1 cellular context compared by ENCODE assay signal in the genomic region with DNA sequence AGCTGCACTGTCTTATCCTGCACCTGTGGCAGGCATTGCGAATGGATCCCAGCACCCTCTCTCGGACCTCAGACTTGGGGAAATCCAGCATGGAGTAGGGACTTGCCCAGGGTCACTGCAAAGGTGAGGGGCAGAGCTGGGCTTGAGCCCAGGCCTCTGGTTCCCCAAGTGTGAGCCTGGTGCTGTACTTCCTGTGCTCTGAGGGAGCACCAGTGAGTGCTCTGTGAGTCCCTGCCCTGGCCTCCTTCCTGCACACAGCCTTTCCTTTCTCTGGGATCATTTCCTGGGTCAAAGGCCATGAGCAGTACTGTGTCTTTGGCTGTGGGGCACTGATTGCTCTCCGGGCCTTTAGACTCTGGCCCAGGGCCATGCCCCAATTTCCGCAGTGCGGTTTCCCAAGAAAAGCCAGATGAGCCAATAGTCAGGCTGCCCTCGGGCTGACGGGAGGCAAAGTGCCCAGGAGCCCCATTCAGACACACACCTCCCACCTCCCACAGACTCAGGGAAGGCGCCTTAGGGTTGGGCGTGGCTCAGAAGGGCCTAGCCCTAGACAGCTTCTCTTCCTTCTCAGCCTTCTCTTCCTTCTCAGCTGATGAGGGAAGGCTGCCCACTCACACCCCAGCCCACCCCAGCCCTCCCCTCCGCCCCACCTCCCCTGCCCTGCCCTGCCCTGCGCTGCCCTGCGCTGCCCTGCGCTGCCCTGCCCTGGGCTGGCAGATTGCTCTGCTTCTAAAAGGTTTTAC.
TF ChIP-seq lines count a peak whose summit lies in the region.

No MANE protein-coding gene starts in this region.

TF ChIP-seq in HepG2, 621 proteins besides CTCF, POLR2A, EP300 and RAD21 (continued from another document and continues in another):
- no peak for TF ChIP-seq CREB1 (IDR thresholded peaks at IDR 0.05)
- peak; percentile 45; the same call in 1 of the 2 replicates for TF ChIP-seq CREB1 (CRISPR knock-in tag; IDR thresholded peaks at IDR 0.05)
- no peak for TF ChIP-seq SMC3 (IDR thresholded peaks at IDR 0.05; ENCODE audit: low read length)
- TF ChIP-seq ZNF382 (CRISPR knock-in tag; IDR thresholded peaks at IDR 0.05; ENCODE audit: borderline replicate concordance) = no peak
- TF ChIP-seq, protein P1, sequence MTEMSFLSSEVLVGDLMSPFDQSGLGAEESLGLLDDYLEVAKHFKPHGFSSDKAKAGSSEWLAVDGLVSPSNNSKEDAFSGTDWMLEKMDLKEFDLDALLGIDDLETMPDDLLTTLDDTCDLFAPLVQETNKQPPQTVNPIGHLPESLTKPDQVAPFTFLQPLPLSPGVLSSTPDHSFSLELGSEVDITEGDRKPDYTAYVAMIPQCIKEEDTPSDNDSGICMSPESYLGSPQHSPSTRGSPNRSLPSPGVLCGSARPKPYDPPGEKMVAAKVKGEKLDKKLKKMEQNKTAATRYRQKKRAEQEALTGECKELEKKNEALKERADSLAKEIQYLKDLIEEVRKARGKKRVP (CRISPR knock-in tag; IDR thresholded peaks at IDR 0.05) = no peak
- TF ChIP-seq, protein P2, sequence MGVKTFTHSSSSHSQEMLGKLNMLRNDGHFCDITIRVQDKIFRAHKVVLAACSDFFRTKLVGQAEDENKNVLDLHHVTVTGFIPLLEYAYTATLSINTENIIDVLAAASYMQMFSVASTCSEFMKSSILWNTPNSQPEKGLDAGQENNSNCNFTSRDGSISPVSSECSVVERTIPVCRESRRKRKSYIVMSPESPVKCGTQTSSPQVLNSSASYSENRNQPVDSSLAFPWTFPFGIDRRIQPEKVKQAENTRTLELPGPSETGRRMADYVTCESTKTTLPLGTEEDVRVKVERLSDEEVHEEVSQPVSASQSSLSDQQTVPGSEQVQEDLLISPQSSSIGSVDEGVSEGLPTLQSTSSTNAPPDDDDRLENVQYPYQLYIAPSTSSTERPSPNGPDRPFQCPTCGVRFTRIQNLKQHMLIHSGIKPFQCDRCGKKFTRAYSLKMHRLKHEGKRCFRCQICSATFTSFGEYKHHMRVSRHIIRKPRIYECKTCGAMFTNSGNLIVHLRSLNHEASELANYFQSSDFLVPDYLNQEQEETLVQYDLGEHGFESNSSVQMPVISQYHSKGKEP (CRISPR knock-in tag; IDR thresholded peaks at IDR 0.05) = no peak
- no peak for TF ChIP-seq FIP1L1 (IDR thresholded peaks at IDR 0.05; ENCODE audit: borderline replicate concordance, insufficient read depth, low read depth, low read length)
- no peak for TF ChIP-seq ZNF431 (CRISPR knock-in tag; IDR thresholded peaks at IDR 0.05; ENCODE audit: borderline replicate concordance, low read depth)
- peak; percentile 85 for TF ChIP-seq GABPB1 (CRISPR knock-in tag; IDR thresholded peaks at IDR 0.05)
- TF ChIP-seq YEATS2 (CRISPR knock-in tag; IDR thresholded peaks at IDR 0.05; ENCODE audit: borderline replicate concordance) = peak; percentile 45; the same call in 1 of the 2 replicates
- no peak for TF ChIP-seq ZNF225 (CRISPR knock-in tag; IDR thresholded peaks at IDR 0.05)
- no peak for TF ChIP-seq ZFP90 (CRISPR knock-in tag; IDR thresholded peaks at IDR 0.05; ENCODE audit: borderline replicate concordance)
- TF ChIP-seq, protein P3, sequence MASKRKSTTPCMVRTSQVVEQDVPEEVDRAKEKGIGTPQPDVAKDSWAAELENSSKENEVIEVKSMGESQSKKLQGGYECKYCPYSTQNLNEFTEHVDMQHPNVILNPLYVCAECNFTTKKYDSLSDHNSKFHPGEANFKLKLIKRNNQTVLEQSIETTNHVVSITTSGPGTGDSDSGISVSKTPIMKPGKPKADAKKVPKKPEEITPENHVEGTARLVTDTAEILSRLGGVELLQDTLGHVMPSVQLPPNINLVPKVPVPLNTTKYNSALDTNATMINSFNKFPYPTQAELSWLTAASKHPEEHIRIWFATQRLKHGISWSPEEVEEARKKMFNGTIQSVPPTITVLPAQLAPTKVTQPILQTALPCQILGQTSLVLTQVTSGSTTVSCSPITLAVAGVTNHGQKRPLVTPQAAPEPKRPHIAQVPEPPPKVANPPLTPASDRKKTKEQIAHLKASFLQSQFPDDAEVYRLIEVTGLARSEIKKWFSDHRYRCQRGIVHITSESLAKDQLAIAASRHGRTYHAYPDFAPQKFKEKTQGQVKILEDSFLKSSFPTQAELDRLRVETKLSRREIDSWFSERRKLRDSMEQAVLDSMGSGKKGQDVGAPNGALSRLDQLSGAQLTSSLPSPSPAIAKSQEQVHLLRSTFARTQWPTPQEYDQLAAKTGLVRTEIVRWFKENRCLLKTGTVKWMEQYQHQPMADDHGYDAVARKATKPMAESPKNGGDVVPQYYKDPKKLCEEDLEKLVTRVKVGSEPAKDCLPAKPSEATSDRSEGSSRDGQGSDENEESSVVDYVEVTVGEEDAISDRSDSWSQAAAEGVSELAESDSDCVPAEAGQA (IDR thresholded peaks at IDR 0.05; ENCODE audit: low read depth) = no peak
- TF ChIP-seq, protein P3 (CRISPR knock-in tag; IDR thresholded peaks at IDR 0.05; ENCODE audit: borderline replicate concordance) = no peak
- TF ChIP-seq ZNF253 (CRISPR knock-in tag; IDR thresholded peaks at IDR 0.05; ENCODE audit: borderline replicate concordance) = no peak
- TF ChIP-seq, protein P4, sequence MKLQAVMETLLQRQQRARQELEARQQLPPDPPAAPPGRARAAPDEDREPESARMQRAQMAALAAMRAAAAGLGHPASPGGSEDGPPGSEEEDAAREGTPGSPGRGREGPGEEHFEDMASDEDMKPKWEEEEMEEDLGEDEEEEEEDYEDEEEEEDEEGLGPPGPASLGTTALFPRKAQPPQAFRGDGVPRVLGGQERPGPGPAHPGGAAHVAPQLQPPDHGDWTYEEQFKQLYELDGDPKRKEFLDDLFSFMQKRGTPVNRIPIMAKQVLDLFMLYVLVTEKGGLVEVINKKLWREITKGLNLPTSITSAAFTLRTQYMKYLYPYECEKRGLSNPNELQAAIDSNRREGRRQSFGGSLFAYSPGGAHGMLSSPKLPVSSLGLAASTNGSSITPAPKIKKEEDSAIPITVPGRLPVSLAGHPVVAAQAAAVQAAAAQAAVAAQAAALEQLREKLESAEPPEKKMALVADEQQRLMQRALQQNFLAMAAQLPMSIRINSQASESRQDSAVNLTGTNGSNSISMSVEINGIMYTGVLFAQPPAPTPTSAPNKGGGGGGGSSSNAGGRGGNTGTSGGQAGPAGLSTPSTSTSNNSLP (IDR thresholded peaks at IDR 0.05; ENCODE audit: low read depth, low read length) = no peak
- no peak for TF ChIP-seq ELF4 (CRISPR knock-in tag; IDR thresholded peaks at IDR 0.05; ENCODE audit: borderline replicate concordance)
- TF ChIP-seq TCF7 (IDR thresholded peaks at IDR 0.05; ENCODE audit: low read depth) = no peak
- peak; percentile 35; the same call in 1 of the 2 replicates for TF ChIP-seq ZNF292 (CRISPR knock-in tag; IDR thresholded peaks at IDR 0.05; ENCODE audit: borderline replicate concordance, low read depth)
- TF ChIP-seq ZEB1 (IDR thresholded peaks at IDR 0.05; ENCODE audit: insufficient replicate concordance, low read depth) = no peak
- TF ChIP-seq, protein P5, sequence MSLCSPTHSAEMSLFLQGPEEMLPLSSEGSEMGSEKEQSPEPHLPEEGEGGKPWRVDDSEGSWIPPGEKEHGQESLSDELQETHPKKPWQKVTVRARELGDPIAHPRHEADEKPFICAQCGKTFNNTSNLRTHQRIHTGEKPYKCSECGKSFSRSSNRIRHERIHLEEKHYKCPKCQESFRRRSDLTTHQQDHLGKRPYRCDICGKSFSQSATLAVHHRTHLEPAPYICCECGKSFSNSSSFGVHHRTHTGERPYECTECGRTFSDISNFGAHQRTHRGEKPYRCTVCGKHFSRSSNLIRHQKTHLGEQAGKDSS (CRISPR knock-in tag; IDR thresholded peaks at IDR 0.05; ENCODE audit: borderline replicate concordance, low read depth) = peak; percentile 96
- TF ChIP-seq ZNF263 (CRISPR knock-in tag; IDR thresholded peaks at IDR 0.05) = peak; percentile 100
- TF ChIP-seq, protein P6, sequence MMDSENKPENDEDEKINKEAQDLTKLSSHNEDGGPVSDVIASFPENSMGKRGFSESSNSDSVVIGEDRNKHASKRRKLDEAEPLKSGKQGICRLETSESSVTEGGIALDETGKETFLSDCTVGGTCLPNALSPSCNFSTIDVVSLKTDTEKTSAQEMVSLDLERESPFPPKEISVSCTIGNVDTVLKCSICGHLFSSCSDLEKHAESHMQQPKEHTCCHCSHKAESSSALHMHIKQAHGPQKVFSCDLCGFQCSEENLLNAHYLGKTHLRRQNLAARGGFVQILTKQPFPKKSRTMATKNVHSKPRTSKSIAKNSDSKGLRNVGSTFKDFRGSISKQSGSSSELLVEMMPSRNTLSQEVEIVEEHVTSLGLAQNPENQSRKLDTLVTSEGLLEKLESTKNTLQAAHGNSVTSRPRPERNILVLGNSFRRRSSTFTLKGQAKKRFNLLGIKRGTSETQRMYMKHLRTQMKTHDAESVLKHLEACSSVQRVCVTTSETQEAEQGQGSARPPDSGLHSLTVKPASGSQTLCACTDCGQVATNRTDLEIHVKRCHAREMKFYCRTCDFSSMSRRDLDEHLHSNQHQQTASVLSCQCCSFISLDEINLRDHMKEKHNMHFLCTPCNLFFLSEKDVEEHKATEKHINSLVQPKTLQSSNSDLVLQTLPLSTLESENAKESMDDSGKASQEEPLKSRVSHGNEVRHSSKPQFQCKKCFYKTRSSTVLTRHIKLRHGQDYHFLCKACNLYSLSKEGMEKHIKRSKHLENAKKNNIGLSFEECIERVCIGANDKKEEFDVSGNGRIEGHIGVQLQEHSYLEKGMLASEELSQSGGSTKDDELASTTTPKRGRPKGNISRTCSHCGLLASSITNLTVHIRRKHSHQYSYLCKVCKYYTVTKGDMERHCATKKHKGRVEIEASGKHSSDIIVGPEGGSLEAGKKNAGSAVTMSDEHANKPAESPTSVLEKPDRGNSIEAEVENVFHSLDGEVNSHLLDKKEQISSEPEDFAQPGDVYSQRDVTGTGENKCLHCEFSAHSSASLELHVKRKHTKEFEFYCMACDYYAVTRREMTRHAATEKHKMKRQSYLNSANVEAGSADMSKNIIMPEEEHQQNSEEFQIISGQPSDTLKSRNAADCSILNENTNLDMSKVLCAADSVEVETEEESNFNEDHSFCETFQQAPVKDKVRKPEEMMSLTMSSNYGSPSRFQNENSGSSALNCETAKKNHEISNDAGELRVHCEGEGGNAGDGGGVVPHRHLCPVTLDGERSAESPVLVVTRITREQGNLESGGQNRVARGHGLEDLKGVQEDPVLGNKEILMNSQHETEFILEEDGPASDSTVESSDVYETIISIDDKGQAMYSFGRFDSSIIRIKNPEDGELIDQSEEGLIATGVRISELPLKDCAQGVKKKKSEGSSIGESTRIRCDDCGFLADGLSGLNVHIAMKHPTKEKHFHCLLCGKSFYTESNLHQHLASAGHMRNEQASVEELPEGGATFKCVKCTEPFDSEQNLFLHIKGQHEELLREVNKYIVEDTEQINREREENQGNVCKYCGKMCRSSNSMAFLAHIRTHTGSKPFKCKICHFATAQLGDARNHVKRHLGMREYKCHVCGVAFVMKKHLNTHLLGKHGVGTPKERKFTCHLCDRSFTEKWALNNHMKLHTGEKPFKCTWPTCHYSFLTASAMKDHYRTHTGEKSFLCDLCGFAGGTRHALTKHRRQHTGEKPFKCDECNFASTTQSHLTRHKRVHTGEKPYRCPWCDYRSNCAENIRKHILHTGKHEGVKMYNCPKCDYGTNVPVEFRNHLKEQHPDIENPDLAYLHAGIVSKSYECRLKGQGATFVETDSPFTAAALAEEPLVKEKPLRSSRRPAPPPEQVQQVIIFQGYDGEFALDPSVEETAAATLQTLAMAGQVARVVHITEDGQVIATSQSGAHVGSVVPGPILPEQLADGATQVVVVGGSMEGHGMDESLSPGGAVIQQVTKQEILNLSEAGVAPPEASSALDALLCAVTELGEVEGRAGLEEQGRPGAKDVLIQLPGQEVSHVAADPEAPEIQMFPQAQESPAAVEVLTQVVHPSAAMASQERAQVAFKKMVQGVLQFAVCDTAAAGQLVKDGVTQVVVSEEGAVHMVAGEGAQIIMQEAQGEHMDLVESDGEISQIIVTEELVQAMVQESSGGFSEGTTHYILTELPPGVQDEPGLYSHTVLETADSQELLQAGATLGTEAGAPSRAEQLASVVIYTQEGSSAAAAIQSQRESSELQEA (CRISPR knock-in tag; IDR thresholded peaks at IDR 0.05; ENCODE audit: not compliant biosample characterization) = no peak
- TF ChIP-seq GLI4 (CRISPR knock-in tag; IDR thresholded peaks at IDR 0.05; ENCODE audit: borderline replicate concordance) = no peak
- TF ChIP-seq, protein P7, sequence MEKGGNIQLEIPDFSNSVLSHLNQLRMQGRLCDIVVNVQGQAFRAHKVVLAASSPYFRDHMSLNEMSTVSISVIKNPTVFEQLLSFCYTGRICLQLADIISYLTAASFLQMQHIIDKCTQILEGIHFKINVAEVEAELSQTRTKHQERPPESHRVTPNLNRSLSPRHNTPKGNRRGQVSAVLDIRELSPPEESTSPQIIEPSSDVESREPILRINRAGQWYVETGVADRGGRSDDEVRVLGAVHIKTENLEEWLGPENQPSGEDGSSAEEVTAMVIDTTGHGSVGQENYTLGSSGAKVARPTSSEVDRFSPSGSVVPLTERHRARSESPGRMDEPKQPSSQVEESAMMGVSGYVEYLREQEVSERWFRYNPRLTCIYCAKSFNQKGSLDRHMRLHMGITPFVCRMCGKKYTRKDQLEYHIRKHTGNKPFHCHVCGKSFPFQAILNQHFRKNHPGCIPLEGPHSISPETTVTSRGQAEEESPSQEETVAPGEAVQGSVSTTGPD (CRISPR knock-in tag; IDR thresholded peaks at IDR 0.05) = no peak
- TF ChIP-seq THAP11 (CRISPR knock-in tag; IDR thresholded peaks at IDR 0.05) = 0 out of 2 replicates have a peak, but pooled peaks have one; percentile 50
- peak; percentile 11 for TF ChIP-seq YY1 (IDR thresholded peaks at IDR 0.05; ENCODE audit: insufficient read depth, insufficient replicate concordance, low read depth, low read length)
- TF ChIP-seq SP4 (CRISPR knock-in tag; IDR thresholded peaks at IDR 0.05) = 0 out of 2 replicates have a peak, but pooled peaks have one; percentile 23
- TF ChIP-seq BCL6 (CRISPR knock-in tag; IDR thresholded peaks at IDR 0.05) = 0 out of 2 replicates have a peak, but pooled peaks have one; percentile 12
- no peak for TF ChIP-seq ZNF546 (CRISPR knock-in tag; conservative IDR thresholded peaks at IDR 0.05)
- TF ChIP-seq ZNF703 (CRISPR knock-in tag; IDR thresholded peaks at IDR 0.05; ENCODE audit: borderline replicate concordance) = no peak
- TF ChIP-seq STAT5B (CRISPR knock-in tag; IDR thresholded peaks at IDR 0.05) = no peak
- TF ChIP-seq PPARG (CRISPR knock-in tag; conservative IDR thresholded peaks at IDR 0.05) = 0 out of 2 replicates have a peak, but pooled peaks have one; percentile 25
- 0 out of 2 replicates have a peak, but pooled peaks have one; percentile 15 for TF ChIP-seq SAP130 (CRISPR knock-in tag; IDR thresholded peaks at IDR 0.05; ENCODE audit: low read depth)
- peak; percentile 73 for TF ChIP-seq KAT8 (CRISPR knock-in tag; IDR thresholded peaks at IDR 0.05)
- TF ChIP-seq RARG (CRISPR knock-in tag; IDR thresholded peaks at IDR 0.05; ENCODE audit: low read depth) = no peak
